ENCODE assay signal across 11 cellular contexts in genomic region chr2:9174771-9175441, GRCh38. TPM values are rescaled to one million over a fixed set of nuclear protein-coding genes. Genes with fewer than 3 reads are reported as not detected.
A peak's percentile ranks its signal among the peaks of the same experiment; 100 is the strongest.
DNase-seq lines count a peak whose midpoint lies in the region; ATAC-seq and TF ChIP-seq lines count a peak whose summit lies in the region.
"Had no signal": no experiment of that assay in that cellular context is flagged by ENCODE, and none has a peak within 500 bp of the region (broad histone marks: within the 10 kb centered on the region; RNA-seq: fewer than 3 reads in every experiment).

No MANE protein-coding gene starts in this region.

- H3K9me3 ChIP-seq in Caco-2 (no peaks in the 10 kb centered on the region), tibial nerve (no peaks in the 10 kb centered on the region)
- H3K9me3 ChIP-seq: ovary had no signal

- in situ Hi-C loops in KBM-7 (cut with MboI; ENCODE audit: low pct_unique_long_range_greater_than_20kb, low sequenced_read_pairs), result no loop called here

- H3K4me3 Mint-ChIP-seq in Caco-2 (ENCODE audit: unreplicated experiment), result no peak overlapping the region

- POLR2A ChIA-PET in Caco-2 (lab: Charles Lee), result no interaction called here

- no peaks in the 10 kb centered on the region for H3K9me3 Mint-ChIP-seq in Caco-2 (ENCODE audit: unreplicated experiment)

- BruUV-seq in Caco-2 (replicated peaks; lab: Mats Ljungman, UMichigan), result no TSS peak

- H3K27ac ChIP-seq in tibial nerve, result peak overlapping the region in 2 of 4 donors; percentile 5 to 21
- H3K27ac ChIP-seq: ovary had no signal

- TF ChIP-seq POLR2A in tibial nerve (IDR thresholded peaks at IDR 0.05), result no peak

- TF ChIP-seq CTCF in Caco-2 (IDR thresholded peaks at IDR 0.05; ENCODE audit: insufficient read depth in 1 of 2, low read depth in 1 of 2, low read length in 1 of 2, severe bottlenecking in 1 of 2, unreplicated experiment in 1 of 2), result no peak
- TF ChIP-seq CTCF in tibial nerve (IDR thresholded peaks at IDR 0.05), result no peak

- no peak overlapping the region for H3K4me3 ChIP-seq in Caco-2 (ENCODE audit: low read depth, low read length)
- no peak overlapping the region for H3K4me3 ChIP-seq in tibial nerve
- H3K4me3 ChIP-seq: ovary had no signal

- H3K27me3 ChIP-seq in Caco-2 (replicated peaks; ENCODE audit: control insufficient read depth, insufficient read depth, low read length) (no peaks in the 10 kb centered on the region), tibial nerve (no peaks in the 10 kb centered on the region)
- H3K27me3 ChIP-seq: ovary had no signal

- intact Hi-C loops in Caco-2 (cut with micrococcal nuclease; ENCODE audit: unreplicated experiment), result no loop called here

- 62 to 69% methylated on average over 10 of the region's 10 CpGs for WGBS in tibial nerve, 2 donors

- H3K27me3 Mint-ChIP-seq in Caco-2 (ENCODE audit: insufficient read depth, unreplicated experiment), result no peaks in the 10 kb centered on the region

- CTCF ChIA-PET in Caco-2 (lab: Charles Lee), result no interaction called here

- DNase-seq in Caco-2 (no peak), M059J (ENCODE audit: low read depth) (peak; percentile 90), SW480 (ENCODE audit: low spot score) (peak; percentile 74), left kidney (ENCODE audit: low read depth, low spot score) (peak; percentile 56), KBM-7 (no peak), tibial nerve (ENCODE audit: low spot score in 2 of 2) (no peak)
- DNase-seq: amygdala; NK-92 treated with Interleukin-12 subunit alpha and Interleukin-12 subunit beta, amount 100 ng/mL, for 24 hours; ovary had no signal

- peaks cover 19% of the 10 kb centered on the region for H3K36me3 Mint-ChIP-seq in Caco-2 (ENCODE audit: insufficient read depth, unreplicated experiment)

- peaks cover 53% of the 10 kb centered on the region for H3K4me1 ChIP-seq in Caco-2
- peaks cover 2 to 27% (median 13%) of the 10 kb centered on the region in 4 donors for H3K4me1 ChIP-seq in tibial nerve

- no peak for TF ChIP-seq EP300 in tibial nerve (IDR thresholded peaks at IDR 0.05)

- no peak for ATAC-seq in HG03571 (IDR thresholded peaks at IDR 0.05; ENCODE audit: unreplicated experiment)
- ATAC-seq in HG03521 (IDR thresholded peaks at IDR 0.05; ENCODE audit: unreplicated experiment), result no peak

- H3K4me1 Mint-ChIP-seq in Caco-2 (ENCODE audit: low read depth, unreplicated experiment), result peaks cover 53% of the 10 kb centered on the region

- H3K36me3 ChIP-seq in Caco-2 (ENCODE audit: control insufficient read depth, insufficient read depth, low read length) (no peaks in the 10 kb centered on the region), tibial nerve (no peaks in the 10 kb centered on the region)
- H3K36me3 ChIP-seq: ovary had no signal

- H3K27ac Mint-ChIP-seq in Caco-2 (ENCODE audit: unreplicated experiment), result peak overlapping the region; percentile 35

RNA-seq across cellular contexts. Expression of gene ASAP2, which starts 31.7 kb away (rescaled TPM):
- total RNA-seq in Caco-2 (2022) (25.6 and 27.8 TPM in 2 replicates), tibial nerve (10 to 100 TPM; 28.2 to 38.0 (median 31.7) TPM)
- 14.9 and 17.2 TPM in 2 replicates for total RNA-seq in M059J (2014; rRNA removed; shearing (Covaris generic))

Comparison
In these comparisons a context has a peak if more than half of its experiments do, and no peak if none do; other contexts are left out.
1. DNase-seq: peak in M059J (single experiment), SW480 (single experiment) and left kidney (single experiment); none in Caco-2 (0 of 2), KBM-7 (single experiment) and tibial nerve (0 of 2).